1 cellular context compared by ENCODE assay signal in genomic region chr10:92691042-92691590, GRCh38.
A peak's percentile ranks its signal among the peaks of the same experiment; 100 is the strongest.
TF ChIP-seq lines count a peak whose summit lies in the region.

No MANE protein-coding gene starts in this region.

TF ChIP-seq in HepG2, 621 proteins besides CTCF, POLR2A, EP300 and RAD21 (continued from another document):
- 0 out of 2 replicates have a peak, but pooled peaks have one; percentile 51 for TF ChIP-seq ZNF142 (CRISPR knock-in tag; IDR thresholded peaks at IDR 0.05)
